Comparison of ENCODE assay signal across 3 cellular contexts in genomic region chr4:154603033-154603943, GRCh38.
TF ChIP-seq lines count a peak whose summit lies in the region.

No MANE protein-coding gene starts in this region.

TF ChIP-seq in H1, 55 proteins besides CTCF, POLR2A, EP300 and RAD21:
- TF ChIP-seq SP1 (IDR thresholded peaks at IDR 0.05; ENCODE audit: low read depth, low read length) (no peak), TAF1 (IDR thresholded peaks at IDR 0.05; ENCODE audit: low read depth, low read length) (no peak), JUN (IDR thresholded peaks at IDR 0.05; ENCODE audit: low read depth, low read length) (no peak), TBP (IDR thresholded peaks at IDR 0.05; ENCODE audit: low read depth, low read length) (no peak), PHF8 (conservative IDR thresholded peaks at IDR 0.05; ENCODE audit: low read depth, low read length) (no peak), JUND (IDR thresholded peaks at IDR 0.05; ENCODE audit: low read length) (no peak), SRF (IDR thresholded peaks at IDR 0.05; ENCODE audit: low read depth, low read length) (no peak), KDM1A (IDR thresholded peaks at IDR 0.05; ENCODE audit: borderline replicate concordance, low read length) (no peak), CHD2 (IDR thresholded peaks at IDR 0.05; ENCODE audit: low read length) (no peak), SIX5 (IDR thresholded peaks at IDR 0.05; ENCODE audit: low read depth, low read length) (no peak), HDAC6 (IDR thresholded peaks at IDR 0.05; ENCODE audit: low read depth, low read length) (no peak), GABPA (IDR thresholded peaks at IDR 0.05; ENCODE audit: borderline replicate concordance, insufficient read depth, low read length) (no peak), SUZ12 (IDR thresholded peaks at IDR 0.05; ENCODE audit: low read length) (no peak)
- TF ChIP-seq, protein P1, sequence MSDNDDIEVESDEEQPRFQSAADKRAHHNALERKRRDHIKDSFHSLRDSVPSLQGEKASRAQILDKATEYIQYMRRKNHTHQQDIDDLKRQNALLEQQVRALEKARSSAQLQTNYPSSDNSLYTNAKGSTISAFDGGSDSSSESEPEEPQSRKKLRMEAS (IDR thresholded peaks at IDR 0.05), result no peak
- TF ChIP-seq, protein P2, sequence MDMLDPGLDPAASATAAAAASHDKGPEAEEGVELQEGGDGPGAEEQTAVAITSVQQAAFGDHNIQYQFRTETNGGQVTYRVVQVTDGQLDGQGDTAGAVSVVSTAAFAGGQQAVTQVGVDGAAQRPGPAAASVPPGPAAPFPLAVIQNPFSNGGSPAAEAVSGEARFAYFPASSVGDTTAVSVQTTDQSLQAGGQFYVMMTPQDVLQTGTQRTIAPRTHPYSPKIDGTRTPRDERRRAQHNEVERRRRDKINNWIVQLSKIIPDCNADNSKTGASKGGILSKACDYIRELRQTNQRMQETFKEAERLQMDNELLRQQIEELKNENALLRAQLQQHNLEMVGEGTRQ (IDR thresholded peaks at IDR 0.05; ENCODE audit: low read length), result no peak
- TF ChIP-seq, protein P3, sequence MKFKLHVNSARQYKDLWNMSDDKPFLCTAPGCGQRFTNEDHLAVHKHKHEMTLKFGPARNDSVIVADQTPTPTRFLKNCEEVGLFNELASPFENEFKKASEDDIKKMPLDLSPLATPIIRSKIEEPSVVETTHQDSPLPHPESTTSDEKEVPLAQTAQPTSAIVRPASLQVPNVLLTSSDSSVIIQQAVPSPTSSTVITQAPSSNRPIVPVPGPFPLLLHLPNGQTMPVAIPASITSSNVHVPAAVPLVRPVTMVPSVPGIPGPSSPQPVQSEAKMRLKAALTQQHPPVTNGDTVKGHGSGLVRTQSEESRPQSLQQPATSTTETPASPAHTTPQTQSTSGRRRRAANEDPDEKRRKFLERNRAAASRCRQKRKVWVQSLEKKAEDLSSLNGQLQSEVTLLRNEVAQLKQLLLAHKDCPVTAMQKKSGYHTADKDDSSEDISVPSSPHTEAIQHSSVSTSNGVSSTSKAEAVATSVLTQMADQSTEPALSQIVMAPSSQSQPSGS (IDR thresholded peaks at IDR 0.05; ENCODE audit: low read length), result no peak

TF ChIP-seq in liver, 16 proteins besides CTCF, POLR2A, EP300 and RAD21:
- TF ChIP-seq REST (IDR thresholded peaks at IDR 0.05), result no peak
- TF ChIP-seq HNF4A (conservative IDR thresholded peaks at IDR 0.05), result peak in 1 of 2 donors; percentile 14
- TF ChIP-seq SP1 (IDR thresholded peaks at IDR 0.05), result peak; percentile 34
- TF ChIP-seq EGR1 (IDR thresholded peaks at IDR 0.05; ENCODE audit: low read depth in 2 of 2), result peak in 1 of 2 donors; percentile 1
- TF ChIP-seq FOXA1 (IDR thresholded peaks at IDR 0.05), result no peak

TF ChIP-seq in HEK293T, 16 proteins besides CTCF, POLR2A, EP300 and RAD21:
- no peak for TF ChIP-seq BHLHE40 (IDR thresholded peaks at IDR 0.05; ENCODE audit: borderline replicate concordance)
- no peak for TF ChIP-seq ZNF384 (IDR thresholded peaks at IDR 0.05)
- TF ChIP-seq SUZ12 (IDR thresholded peaks at IDR 0.05), result no peak
- TF ChIP-seq HDGF (IDR thresholded peaks at IDR 0.05; ENCODE audit: borderline replicate concordance), result no peak
- TF ChIP-seq NFRKB (IDR thresholded peaks at IDR 0.05), result no peak
- no peak for TF ChIP-seq CTBP1 (IDR thresholded peaks at IDR 0.05; ENCODE audit: borderline replicate concordance)
- TF ChIP-seq, protein P4, sequence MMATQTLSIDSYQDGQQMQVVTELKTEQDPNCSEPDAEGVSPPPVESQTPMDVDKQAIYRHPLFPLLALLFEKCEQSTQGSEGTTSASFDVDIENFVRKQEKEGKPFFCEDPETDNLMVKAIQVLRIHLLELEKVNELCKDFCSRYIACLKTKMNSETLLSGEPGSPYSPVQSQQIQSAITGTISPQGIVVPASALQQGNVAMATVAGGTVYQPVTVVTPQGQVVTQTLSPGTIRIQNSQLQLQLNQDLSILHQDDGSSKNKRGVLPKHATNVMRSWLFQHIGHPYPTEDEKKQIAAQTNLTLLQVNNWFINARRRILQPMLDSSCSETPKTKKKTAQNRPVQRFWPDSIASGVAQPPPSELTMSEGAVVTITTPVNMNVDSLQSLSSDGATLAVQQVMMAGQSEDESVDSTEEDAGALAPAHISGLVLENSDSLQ (IDR thresholded peaks at IDR 0.05), result no peak
- TF ChIP-seq FOXA1 (IDR thresholded peaks at IDR 0.05), result no peak
- no peak for TF ChIP-seq FOXM1 (IDR thresholded peaks at IDR 0.05; ENCODE audit: borderline replicate concordance)
- no peak for TF ChIP-seq L3MBTL2 (conservative IDR thresholded peaks at IDR 0.05)
- no peak for TF ChIP-seq FOXK2 (IDR thresholded peaks at IDR 0.05)
- no peak for TF ChIP-seq TARDBP (IDR thresholded peaks at IDR 0.05)
- TF ChIP-seq ELF4 (IDR thresholded peaks at IDR 0.05), result no peak
- TF ChIP-seq LEF1 (IDR thresholded peaks at IDR 0.05; ENCODE audit: borderline replicate concordance), result no peak
- no peak for TF ChIP-seq SP1 (IDR thresholded peaks at IDR 0.05)
- no peak for TF ChIP-seq ARNT (IDR thresholded peaks at IDR 0.05)
